In genomic region chr5:107820339-107820880, GRCh38 we compare ENCODE assay signal across 1 cellular context.
TF ChIP-seq lines count a peak whose summit lies in the region.

No MANE protein-coding gene starts in this region.

TF ChIP-seq in GM12878, 131 proteins besides CTCF, POLR2A, EP300 and RAD21 (continued from another document):
- TF ChIP-seq ZBTB40 (IDR thresholded peaks at IDR 0.05; ENCODE audit: borderline replicate concordance) (no peak), MXI1 (IDR thresholded peaks at IDR 0.05; ENCODE audit: low read depth, low read length) (no peak), ZNF217 (IDR thresholded peaks at IDR 0.05) (no peak), TCF12 (IDR thresholded peaks at IDR 0.05; ENCODE audit: low read depth, low read length) (no peak)
TF ChIP-seq in GM12878: peak in this region for 0.
